ENCODE assay signal across 3 cellular contexts in the genomic region with DNA sequence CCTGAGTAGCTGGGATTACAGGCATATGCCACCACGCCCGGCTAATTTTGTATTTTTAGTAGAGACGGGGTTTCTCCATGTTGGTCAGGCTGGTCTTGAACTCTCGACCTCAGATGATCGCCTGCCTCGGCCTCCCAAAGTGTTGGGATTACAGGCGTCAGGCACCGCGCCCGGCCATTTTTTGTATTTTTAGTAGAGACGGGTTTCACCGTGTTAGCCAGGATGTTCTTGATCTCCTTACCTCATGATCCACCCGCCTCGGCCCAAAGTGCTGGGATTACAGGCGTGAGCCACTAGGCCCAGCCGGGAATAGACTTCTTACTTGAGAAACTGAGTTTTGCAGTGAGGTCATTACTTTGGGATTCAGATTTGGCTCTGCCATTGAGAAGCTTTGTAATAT. TPM values are rescaled to one million over a fixed set of nuclear protein-coding genes. Genes with fewer than 3 reads are reported as not detected.
"Had no signal": no experiment of that assay in that cellular context is flagged by ENCODE, and none has a peak within 500 bp of the region (broad histone marks: within the 10 kb centered on the region; RNA-seq: fewer than 3 reads in every experiment).

No MANE protein-coding gene starts in this region.

RNA-seq across cellular contexts. Expression of gene LCK, which starts 47.1 kb away (rescaled TPM):
- total RNA-seq: ascending aorta, bronchial epithelial cell had no signal
- polyA plus RNA-seq: cardiac muscle cell had no signal
